In the genomic region with DNA sequence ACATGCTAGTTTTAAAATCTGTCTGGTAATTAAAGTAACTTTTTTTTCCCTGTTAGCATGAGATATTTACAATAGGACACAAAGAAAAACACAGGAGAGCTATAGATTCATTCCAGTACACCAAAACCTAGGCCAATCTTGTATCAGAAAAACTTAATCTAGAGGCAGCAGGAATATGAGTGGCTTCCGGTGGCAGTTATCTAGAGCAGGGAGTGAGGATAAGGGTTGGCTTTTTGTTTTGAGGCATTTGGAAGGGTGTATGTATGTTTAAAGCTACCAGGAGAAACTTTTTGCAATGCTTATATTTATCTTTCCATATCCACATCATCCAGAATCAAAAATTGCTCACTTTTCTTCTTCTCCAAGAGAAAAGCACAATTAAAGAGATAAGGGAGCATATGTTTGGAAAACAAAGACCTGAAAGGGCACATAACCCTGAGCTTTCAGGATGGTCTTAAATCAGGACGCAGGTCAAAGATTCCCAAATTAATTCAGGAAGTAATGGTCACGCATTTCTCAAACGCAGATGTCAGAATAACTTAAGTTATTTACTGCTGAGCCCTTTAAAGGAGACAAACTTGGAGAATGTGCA, we compare ENCODE assay signal across 1 cellular context.
TF ChIP-seq lines count a peak whose summit lies in the region.

No MANE protein-coding gene starts in this region.

TF ChIP-seq in K562, 482 proteins besides CTCF, POLR2A, EP300 and RAD21 (continued from another document and continues in another):
- 0 out of 2 replicates have a peak, but pooled peaks have one; percentile 45 for TF ChIP-seq CUX1 (CRISPR knock-in tag; IDR thresholded peaks at IDR 0.05)
- peak; percentile 75 for TF ChIP-seq HDAC3 (IDR thresholded peaks at IDR 0.05; ENCODE audit: borderline replicate concordance, partially characterized antibody)
- no peak for TF ChIP-seq C11orf30 (IDR thresholded peaks at IDR 0.05; ENCODE audit: low read depth)
- TF ChIP-seq RBBP5 (IDR thresholded peaks at IDR 0.05; ENCODE audit: borderline replicate concordance, insufficient read depth, low read length, poor library complexity, severe bottlenecking) = no peak
- TF ChIP-seq TEAD4 (IDR thresholded peaks at IDR 0.05; ENCODE audit: low read length) = peak; percentile 92
- no peak for TF ChIP-seq TEAD4 (CRISPR knock-in tag; IDR thresholded peaks at IDR 0.05; ENCODE audit: borderline replicate concordance)
- TF ChIP-seq, protein P1, sequence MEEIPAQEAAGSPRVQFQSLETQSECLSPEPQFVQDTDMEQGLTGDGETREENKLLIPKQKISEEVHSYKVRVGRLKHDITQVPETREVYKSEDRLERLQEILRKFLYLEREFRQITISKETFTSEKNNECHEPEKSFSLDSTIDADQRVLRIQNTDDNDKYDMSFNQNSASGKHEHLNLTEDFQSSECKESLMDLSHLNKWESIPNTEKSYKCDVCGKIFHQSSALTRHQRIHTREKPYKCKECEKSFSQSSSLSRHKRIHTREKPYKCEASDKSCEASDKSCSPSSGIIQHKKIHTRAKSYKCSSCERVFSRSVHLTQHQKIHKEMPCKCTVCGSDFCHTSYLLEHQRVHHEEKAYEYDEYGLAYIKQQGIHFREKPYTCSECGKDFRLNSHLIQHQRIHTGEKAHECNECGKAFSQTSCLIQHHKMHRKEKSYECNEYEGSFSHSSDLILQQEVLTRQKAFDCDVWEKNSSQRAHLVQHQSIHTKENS (CRISPR knock-in tag; IDR thresholded peaks at IDR 0.05) = no peak
- no peak for TF ChIP-seq ZNF77 (CRISPR knock-in tag; IDR thresholded peaks at IDR 0.05)
- TF ChIP-seq ZNF384 (IDR thresholded peaks at IDR 0.05; ENCODE audit: low read depth, low read length) = no peak
- no peak for TF ChIP-seq ZNF76 (CRISPR knock-in tag; IDR thresholded peaks at IDR 0.05; ENCODE audit: borderline replicate concordance)
- TF ChIP-seq CBFA2T3 (IDR thresholded peaks at IDR 0.05) = peak; percentile 93
- TF ChIP-seq SMAD3 (CRISPR knock-in tag; conservative IDR thresholded peaks at IDR 0.05) = no peak
- TF ChIP-seq PTTG1 (tag; IDR thresholded peaks at IDR 0.05; ENCODE audit: low read depth) = no peak
- TF ChIP-seq POLR2G (IDR thresholded peaks at IDR 0.05; ENCODE audit: low read depth, low read length) = no peak
- TF ChIP-seq, protein P2, sequence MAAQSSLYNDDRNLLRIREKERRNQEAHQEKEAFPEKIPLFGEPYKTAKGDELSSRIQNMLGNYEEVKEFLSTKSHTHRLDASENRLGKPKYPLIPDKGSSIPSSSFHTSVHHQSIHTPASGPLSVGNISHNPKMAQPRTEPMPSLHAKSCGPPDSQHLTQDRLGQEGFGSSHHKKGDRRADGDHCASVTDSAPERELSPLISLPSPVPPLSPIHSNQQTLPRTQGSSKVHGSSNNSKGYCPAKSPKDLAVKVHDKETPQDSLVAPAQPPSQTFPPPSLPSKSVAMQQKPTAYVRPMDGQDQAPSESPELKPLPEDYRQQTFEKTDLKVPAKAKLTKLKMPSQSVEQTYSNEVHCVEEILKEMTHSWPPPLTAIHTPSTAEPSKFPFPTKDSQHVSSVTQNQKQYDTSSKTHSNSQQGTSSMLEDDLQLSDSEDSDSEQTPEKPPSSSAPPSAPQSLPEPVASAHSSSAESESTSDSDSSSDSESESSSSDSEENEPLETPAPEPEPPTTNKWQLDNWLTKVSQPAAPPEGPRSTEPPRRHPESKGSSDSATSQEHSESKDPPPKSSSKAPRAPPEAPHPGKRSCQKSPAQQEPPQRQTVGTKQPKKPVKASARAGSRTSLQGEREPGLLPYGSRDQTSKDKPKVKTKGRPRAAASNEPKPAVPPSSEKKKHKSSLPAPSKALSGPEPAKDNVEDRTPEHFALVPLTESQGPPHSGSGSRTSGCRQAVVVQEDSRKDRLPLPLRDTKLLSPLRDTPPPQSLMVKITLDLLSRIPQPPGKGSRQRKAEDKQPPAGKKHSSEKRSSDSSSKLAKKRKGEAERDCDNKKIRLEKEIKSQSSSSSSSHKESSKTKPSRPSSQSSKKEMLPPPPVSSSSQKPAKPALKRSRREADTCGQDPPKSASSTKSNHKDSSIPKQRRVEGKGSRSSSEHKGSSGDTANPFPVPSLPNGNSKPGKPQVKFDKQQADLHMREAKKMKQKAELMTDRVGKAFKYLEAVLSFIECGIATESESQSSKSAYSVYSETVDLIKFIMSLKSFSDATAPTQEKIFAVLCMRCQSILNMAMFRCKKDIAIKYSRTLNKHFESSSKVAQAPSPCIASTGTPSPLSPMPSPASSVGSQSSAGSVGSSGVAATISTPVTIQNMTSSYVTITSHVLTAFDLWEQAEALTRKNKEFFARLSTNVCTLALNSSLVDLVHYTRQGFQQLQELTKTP (IDR thresholded peaks at IDR 0.05; ENCODE audit: low read depth in 1 of 2, partially characterized antibody in 2 of 2) = no peak
- no peak for TF ChIP-seq CEBPZ (IDR thresholded peaks at IDR 0.05; ENCODE audit: borderline replicate concordance, low read depth, low read length)
- TF ChIP-seq SAFB (IDR thresholded peaks at IDR 0.05; ENCODE audit: borderline replicate concordance, low read depth, low read length) = no peak
- TF ChIP-seq E2F8 (IDR thresholded peaks at IDR 0.05; ENCODE audit: low read depth, partially characterized antibody) = no peak
- no peak for TF ChIP-seq ZNF507 (tag; conservative IDR thresholded peaks at IDR 0.05)
- no peak for TF ChIP-seq LCOR (CRISPR knock-in tag; IDR thresholded peaks at IDR 0.05)
- TF ChIP-seq ZNF24 (IDR thresholded peaks at IDR 0.05) = no peak
- TF ChIP-seq ZNF589 (CRISPR knock-in tag; IDR thresholded peaks at IDR 0.05; ENCODE audit: low read depth) = 0 out of 2 replicates have a peak, but pooled peaks have one; percentile 26
- TF ChIP-seq CCNT2 (IDR thresholded peaks at IDR 0.05; ENCODE audit: borderline replicate concordance, extremely low read depth, insufficient read length, low read depth, low read length) = peak; percentile 91
- no peak for TF ChIP-seq ZNF316 (IDR thresholded peaks at IDR 0.05)
- TF ChIP-seq RFX5 (IDR thresholded peaks at IDR 0.05; ENCODE audit: low read depth, low read length) = no peak
- TF ChIP-seq POLR3G (IDR thresholded peaks at IDR 0.05; ENCODE audit: extremely low read depth, insufficient read length, insufficient replicate concordance) = no peak
- TF ChIP-seq ZBTB26 (CRISPR knock-in tag; IDR thresholded peaks at IDR 0.05) = no peak
- TF ChIP-seq U2AF1 (optimal IDR thresholded peaks at IDR 0.05; ENCODE audit: low read depth, low read length) = no peak
- TF ChIP-seq, protein P3, sequence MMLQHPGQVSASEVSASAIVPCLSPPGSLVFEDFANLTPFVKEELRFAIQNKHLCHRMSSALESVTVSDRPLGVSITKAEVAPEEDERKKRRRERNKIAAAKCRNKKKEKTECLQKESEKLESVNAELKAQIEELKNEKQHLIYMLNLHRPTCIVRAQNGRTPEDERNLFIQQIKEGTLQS (IDR thresholded peaks at IDR 0.05) = 0 out of 2 replicates have a peak, but pooled peaks have one; percentile 1
- TF ChIP-seq, protein P3 (CRISPR knock-in tag; conservative IDR thresholded peaks at IDR 0.05) = no peak
- no peak for TF ChIP-seq RUNX1 (IDR thresholded peaks at IDR 0.05; ENCODE audit: low read depth)
- TF ChIP-seq MIER1 (IDR thresholded peaks at IDR 0.05; ENCODE audit: low read depth) = no peak
- TF ChIP-seq MCM7 (IDR thresholded peaks at IDR 0.05) = no peak
- peak; percentile 48; the same call in 1 of the 2 replicates for TF ChIP-seq HDAC2 (IDR thresholded peaks at IDR 0.05)
- TF ChIP-seq HEY1 (CRISPR knock-in tag; IDR thresholded peaks at IDR 0.05; ENCODE audit: borderline replicate concordance) = no peak
- peak; percentile 65; the same call in 1 of the 2 replicates for TF ChIP-seq STAT5A (IDR thresholded peaks at IDR 0.05; ENCODE audit: borderline replicate concordance, low read length)
- TF ChIP-seq ZNF778 (CRISPR knock-in tag; IDR thresholded peaks at IDR 0.05) = no peak
- no peak for TF ChIP-seq KDM4B (IDR thresholded peaks at IDR 0.05; ENCODE audit: borderline replicate concordance in 2 of 2, low read depth in 1 of 2)
- TF ChIP-seq FOXK1 (CRISPR knock-in tag; IDR thresholded peaks at IDR 0.05; ENCODE audit: borderline replicate concordance) = no peak
- no peak for TF ChIP-seq PHB2 (IDR thresholded peaks at IDR 0.05; ENCODE audit: low read depth)
- TF ChIP-seq COPS2 (conservative IDR thresholded peaks at IDR 0.05) = no peak
- TF ChIP-seq PCBP1 (IDR thresholded peaks at IDR 0.05; ENCODE audit: low read depth, low read length, poor library complexity, severe bottlenecking) = no peak
- TF ChIP-seq MCM3 (IDR thresholded peaks at IDR 0.05) = no peak
- no peak for TF ChIP-seq ZNF57 (CRISPR knock-in tag; IDR thresholded peaks at IDR 0.05)
